ENCODE assay signal across 1 cellular context in the genomic region with DNA sequence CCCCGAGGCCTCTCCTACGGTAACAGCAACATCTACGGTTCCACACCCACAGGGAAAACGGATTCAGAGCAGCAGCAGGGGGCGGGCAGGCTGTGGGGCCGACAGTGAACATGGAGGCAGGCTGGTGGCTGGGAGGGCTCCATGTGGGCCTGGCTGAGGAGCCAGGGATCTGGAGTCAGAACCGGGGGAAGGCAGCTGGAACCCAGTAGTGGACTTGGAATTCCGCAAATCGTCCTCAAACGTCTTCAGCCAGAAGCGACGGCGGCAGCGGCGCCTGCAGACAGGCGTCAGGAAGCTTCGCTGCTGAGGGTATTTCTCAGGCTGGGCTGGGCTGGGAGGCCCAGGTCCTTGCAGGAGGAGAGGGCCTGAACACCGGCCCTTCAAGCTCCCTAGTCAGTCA.
TF ChIP-seq lines count a peak whose summit lies in the region.

No MANE protein-coding gene starts in this region.

TF ChIP-seq in HepG2, 621 proteins besides CTCF, POLR2A, EP300 and RAD21:
- peak; percentile 7; the same call in 1 of the 2 replicates for TF ChIP-seq POLR2AphosphoS5 (IDR thresholded peaks at IDR 0.05; ENCODE audit: low read depth, low read length)
- TF ChIP-seq NCOA2 (CRISPR knock-in tag; IDR thresholded peaks at IDR 0.05), result no peak
